9 cellular contexts compared by ENCODE assay signal in genomic region chr17:38728290-38728831, GRCh38. TPM values are rescaled to one million over a fixed set of nuclear protein-coding genes. Genes with fewer than 3 reads are reported as not detected.
DNase-seq lines count a peak whose midpoint lies in the region; ATAC-seq and TF ChIP-seq lines count a peak whose summit lies in the region.
"Had no signal": no experiment of that assay in that cellular context is flagged by ENCODE, and none has a peak within 500 bp of the region (broad histone marks: within the 10 kb centered on the region; RNA-seq: fewer than 3 reads in every experiment).

No MANE protein-coding gene starts in this region.

- H3K9ac ChIP-seq in muscle layer of colon (ENCODE audit: low read length) = peak overlapping the region; percentile 15

- TF ChIP-seq EP300 in upper lobe of left lung (IDR thresholded peaks at IDR 0.05) = no peak

- TF ChIP-seq CTCF in heart right ventricle (IDR thresholded peaks at IDR 0.05) = no peak
- no peak for TF ChIP-seq CTCF in upper lobe of left lung (IDR thresholded peaks at IDR 0.05)

- H3K27me3 ChIP-seq in heart right ventricle (no peaks in the 10 kb centered on the region), muscle layer of colon (ENCODE audit: control insufficient read depth in 1 of 2, insufficient read depth in 2 of 2, low read length in 2 of 2) (no peaks in the 10 kb centered on the region), upper lobe of left lung (no peaks in the 10 kb centered on the region)
- H3K27me3 ChIP-seq: gastroesophageal sphincter had no signal

- no peaks in the 10 kb centered on the region for H3K9me3 ChIP-seq in heart right ventricle
- H3K9me3 ChIP-seq in muscle layer of colon (ENCODE audit: low read length) = no peaks in the 10 kb centered on the region
- H3K9me3 ChIP-seq in upper lobe of left lung = no peaks in the 10 kb centered on the region
- H3K9me3 ChIP-seq: gastroesophageal sphincter had no signal

- TF ChIP-seq POLR2A in upper lobe of left lung (IDR thresholded peaks at IDR 0.05) = no peak

- H3K4me3 ChIP-seq in heart right ventricle = peak overlapping the region in 1 of 10 donors; percentile 18
- no peak overlapping the region for H3K4me3 ChIP-seq in muscle layer of colon (ENCODE audit: low read depth in 1 of 2, low read length in 2 of 2)
- H3K4me3 ChIP-seq in upper lobe of left lung = no peak overlapping the region
- H3K4me3 ChIP-seq: gastroesophageal sphincter had no signal

- H3K27ac ChIP-seq in heart right ventricle = peak overlapping the region in 5 of 10 donors; percentile 91 to 94 (median 93)
- H3K27ac ChIP-seq in muscle layer of colon (ENCODE audit: low read depth, low read length) = no peak overlapping the region
- H3K27ac ChIP-seq in upper lobe of left lung = peak overlapping the region; percentile 37 to 91 (median 72)

- DNase-seq in Right ventricle myocardium superior (peak; percentile 50), heart right ventricle (no peak), upper lobe of left lung (peak in 1 of 2 donors; percentile 59), LoVo (ENCODE audit: low spot score) (no peak), NCI-H1417 treated with DMSO at 0.1 percent for 48 hours (lab: John Stamatoyannopoulos, UW) (no peak)
- peak; percentile 45 for DNase-seq in activated CD8-positive, alpha-beta memory T cell treated with anti-CD3 and anti-CD28 coated beads, Interleukin-2, amount 50 U/mL, for 1 hour (ENCODE audit: extremely low read depth)

- H3K36me3 ChIP-seq in heart right ventricle = peaks cover 0 to 51% (median 0%) of the 10 kb centered on the region in 9 donors
- peaks cover 3% of the 10 kb centered on the region for H3K36me3 ChIP-seq in muscle layer of colon (ENCODE audit: insufficient read depth, low read length)
- peaks cover 2 to 28% (median 19%) of the 10 kb centered on the region in 4 donors for H3K36me3 ChIP-seq in upper lobe of left lung

- ATAC-seq in Right ventricle myocardium superior (ENCODE audit: poor library complexity) = no peak
- no peak for ATAC-seq in heart right ventricle
- ATAC-seq in upper lobe of left lung (ENCODE audit: low FRiP score in 2 of 2) = no peak
- ATAC-seq in GM21717 (IDR thresholded peaks at IDR 0.05; ENCODE audit: unreplicated experiment) = no peak
- ATAC-seq: gastroesophageal sphincter had no signal

- 68 to 72% methylated on average over 8 of the region's 8 CpGs for WGBS in heart right ventricle, 2 donors
- 44 to 58% methylated on average over 8 of the region's 8 CpGs for WGBS in upper lobe of left lung, 2 donors

- peaks cover 7 to 57% (median 40%) of the 10 kb centered on the region in 9 donors for H3K4me1 ChIP-seq in heart right ventricle
- peaks cover 50% of the 10 kb centered on the region for H3K4me1 ChIP-seq in muscle layer of colon (ENCODE audit: insufficient read depth, low read length)
- peaks cover 36 to 68% (median 50%) of the 10 kb centered on the region in 4 donors for H3K4me1 ChIP-seq in upper lobe of left lung

- intact Hi-C loops in Right ventricle myocardium superior (cut with DNase I) = no loop called here
- intact Hi-C loops in heart right ventricle (cut with DNase I) = loop anchor here in 1 of 10 donors (2.0 kb wide), 1 partner anchor 22 kb away; no protein-coding TSS in a partner anchor

RNA-seq across cellular contexts. Expression of gene CISD3, which starts 1.8 kb away (rescaled TPM):
- total RNA-seq in Right ventricle myocardium superior (82.5 TPM), heart right ventricle (10 to 100 TPM; 58.1 to 84.1 (median 69.4) TPM), upper lobe of left lung (10 to 100 TPM in 4 of 6 donors, 1 to 10 TPM in 2; 6.3 to 49.7 (median 15.9) TPM)
- polyA plus RNA-seq in heart right ventricle = 10 to 100 TPM; 50.5 to 83.6 TPM

RNA-seq across cellular contexts. Expression of gene PCGF2, which starts 19.8 kb away (rescaled TPM):
- total RNA-seq in Right ventricle myocardium superior (22.2 TPM), heart right ventricle (10 to 100 TPM; 15.8 to 30.0 (median 22.8) TPM), upper lobe of left lung (10 to 100 TPM; 14.6 to 51.7 (median 31.9) TPM)
- polyA plus RNA-seq in heart right ventricle = 10 to 100 TPM; 23.8 to 51.6 TPM

RNA-seq across cellular contexts. Expression of gene MLLT6, which starts 23.3 kb away (rescaled TPM):
- total RNA-seq in Right ventricle myocardium superior = 71.9 TPM
- total RNA-seq in heart right ventricle = 100 to 1,000 TPM in 1 of 10 donors, 10 to 100 TPM in 9; 56.3 to 100 (median 67.5) TPM
- 100 to 1,000 TPM in 1 of 2 donors, 10 to 100 TPM in 1; 17.3 to 104 TPM for polyA plus RNA-seq in heart right ventricle
- 100 to 1,000 TPM in 4 of 6 donors, 10 to 100 TPM in 2; 69.2 to 305 (median 122) TPM for total RNA-seq in upper lobe of left lung

RNA-seq across cellular contexts. Expression of gene PSMB3, which starts 24.2 kb away (rescaled TPM):
- total RNA-seq in Right ventricle myocardium superior (154 TPM), heart right ventricle (100 to 1,000 TPM; 148 to 220 (median 162) TPM), upper lobe of left lung (100 to 1,000 TPM in 2 of 6 donors, 10 to 100 TPM in 4; 61.8 to 157 (median 79.2) TPM)
- polyA plus RNA-seq in heart right ventricle = 100 to 1,000 TPM; 359 to 379 TPM

RNA-seq across cellular contexts. Expression of gene EPOP, which starts 53.6 kb away (rescaled TPM):
- total RNA-seq in Right ventricle myocardium superior = 0.46 TPM
- total RNA-seq in heart right ventricle = 1 to 10 TPM in 2 of 10 donors, under 1 TPM in 8; 0.25 to 1.3 (median 0.64) TPM
- polyA plus RNA-seq in heart right ventricle = 1 to 10 TPM in 1 of 2 donors, under 1 TPM in 1; 0.66 to 2.2 TPM
- total RNA-seq in upper lobe of left lung = 1 to 10 TPM; 1.1 to 2.3 (median 1.8) TPM

Comparison
In these comparisons a context has a peak if more than half of its experiments do, and no peak if none do; other contexts are left out.
1. DNase-seq: peak in Right ventricle myocardium superior (single experiment) and activated CD8-positive, alpha-beta memory T cell treated with anti-CD3 and anti-CD28 coated beads, Interleukin-2, amount 50 U/mL, for 1 hour (single experiment); none in heart right ventricle (0 of 2), LoVo (single experiment) and NCI-H1417 treated with DMSO at 0.1 percent for 48 hours (single experiment).